In the genomic region with DNA sequence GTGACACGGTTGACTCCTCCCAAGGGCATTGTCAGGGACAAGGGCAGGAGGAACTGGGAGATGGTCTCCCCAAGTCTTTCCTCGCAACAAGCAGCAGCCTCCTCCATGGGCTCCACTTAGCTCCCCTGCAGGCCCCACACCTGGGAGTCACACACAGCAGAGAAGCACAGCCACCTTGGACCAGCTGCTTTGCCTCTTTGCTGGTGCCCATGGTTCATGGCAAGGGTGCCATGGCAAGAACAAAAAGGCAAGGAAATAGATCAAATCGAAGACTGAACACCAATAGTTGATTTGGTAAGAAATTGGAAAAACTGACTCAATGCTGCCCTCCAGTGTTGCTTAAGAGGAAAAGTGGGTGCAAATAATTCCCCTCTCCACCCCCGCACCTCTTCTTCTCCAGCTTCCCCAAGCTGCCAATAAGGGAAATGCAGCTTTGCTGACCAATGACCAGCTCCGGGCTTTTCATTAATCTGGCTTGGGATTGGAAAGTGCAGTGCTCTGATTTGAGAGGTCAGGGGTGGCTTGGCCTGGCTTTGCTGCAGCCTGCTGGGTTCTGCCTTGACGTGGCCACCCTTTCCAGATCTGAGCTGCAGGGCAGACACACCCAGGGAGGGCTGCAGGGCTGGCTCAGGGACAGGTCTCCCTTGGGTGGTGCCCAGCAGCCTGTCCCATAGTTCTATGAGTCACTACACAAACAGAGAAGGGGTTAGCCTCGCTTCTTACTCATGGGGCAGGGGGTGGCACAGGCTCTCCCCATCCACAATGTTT, we compare ENCODE assay signal across 8 cellular contexts.
DNase-seq lines count a peak whose midpoint lies in the region; ATAC-seq and TF ChIP-seq lines count a peak whose summit lies in the region.

No MANE protein-coding gene starts in this region.

- no peak overlapping the region for H3K4me3 ChIP-seq in fibroblast of mammary gland (ENCODE audit: control insufficient read depth, low read depth, low read length)

- H3K4me3 Mint-ChIP-seq in nephron: no peak overlapping the region

- DNase-seq in AG08396 (ENCODE audit: low spot score): peak; percentile 95
- peak; percentile 25 for DNase-seq in NCI-H82 treated with DMSO at 0.1 percent for 48 hours (lab: John Stamatoyannopoulos, UW; ENCODE audit: unreplicated experiment)
- peak; percentile 68 to 69 for DNase-seq in activated T-cell treated with anti-CD3 and anti-CD28 coated beads, Interleukin-2, amount 50 U/mL, for 48 hours
- DNase-seq in fibroblast of mammary gland (ENCODE audit: low read depth): peak; percentile 95
- DNase-seq in occipital lobe (lab: John Stamatoyannopoulos, UW): no peak

- H3K36me3 Mint-ChIP-seq in nephron (ENCODE audit: low read depth): peaks cover 15% of the 10 kb centered on the region

- H3K4me1 Mint-ChIP-seq in nephron: no peaks in the 10 kb centered on the region

- peak; percentile 84 for TF ChIP-seq CTCF in GM12873 (IDR thresholded peaks at IDR 0.05; ENCODE audit: insufficient read depth, low read depth, low read length, missing control alignments)
- peak; percentile 97 for TF ChIP-seq CTCF in fibroblast of mammary gland (conservative IDR thresholded peaks at IDR 0.05; ENCODE audit: control insufficient read depth, insufficient read depth, low read depth, low read length)
- TF ChIP-seq CTCF in nephron (IDR thresholded peaks at IDR 0.05; ENCODE audit: unreplicated experiment in 3 of 3): peak; percentile 85 to 92 (median 90)

- H3K27me3 Mint-ChIP-seq in nephron (ENCODE audit: low read depth): peaks cover 38% of the 10 kb centered on the region

- H3K9me3 Mint-ChIP-seq in nephron: peaks cover 25% of the 10 kb centered on the region

- no peak overlapping the region for H3K27ac Mint-ChIP-seq in nephron

- ATAC-seq in HG03457 (IDR thresholded peaks at IDR 0.05; ENCODE audit: unreplicated experiment): peak; percentile 34
